In the genomic region with DNA sequence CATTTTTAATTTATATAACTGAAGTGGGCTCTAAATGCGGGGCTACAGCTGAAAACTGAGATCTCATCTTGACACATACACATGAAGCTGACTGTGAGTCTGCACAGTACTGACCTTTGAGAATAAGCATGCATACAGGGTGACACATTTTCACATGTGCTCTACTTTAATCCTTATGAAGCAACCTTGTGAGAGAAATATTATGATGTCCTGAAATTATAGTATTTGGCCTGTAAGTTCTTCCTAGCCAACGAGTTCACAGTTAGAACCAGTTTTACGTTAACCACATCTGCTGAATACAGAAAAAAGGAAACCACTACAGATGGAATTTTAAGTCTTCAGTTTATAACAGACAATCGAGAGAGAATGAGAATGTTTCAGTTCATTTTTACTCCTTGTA, we compare ENCODE assay signal across 12 cellular contexts.
DNase-seq lines count a peak whose midpoint lies in the region; ATAC-seq and TF ChIP-seq lines count a peak whose summit lies in the region.
"Had no signal": no experiment of that assay in that cellular context is flagged by ENCODE, and none has a peak within 500 bp of the region (broad histone marks: within the 10 kb centered on the region; RNA-seq: fewer than 3 reads in every experiment).

No MANE protein-coding gene starts in this region.

- no peak overlapping the region for H2BK5ac ChIP-seq in mesenchymal stem cell (ENCODE audit: low read depth, low read length, poor library complexity, severe bottlenecking)

- H3K4me3 Mint-ChIP-seq in CD4-positive, alpha-beta T cell: no peak overlapping the region
- H3K4me3 Mint-ChIP-seq in activated naive CD8-positive, alpha-beta T cell: no peak overlapping the region
- H3K4me3 Mint-ChIP-seq: activated CD4-positive, alpha-beta T cell treated with anti-CD3 and anti-CD28 coated beads, Interleukin-2, amount 10 ng/mL, durations not matched to agents 7 days and 5 days had no signal

- H2AK5ac ChIP-seq in mesenchymal stem cell (ENCODE audit: low read length, severe bottlenecking): no peak overlapping the region

- POLR2A ChIA-PET in CD4-positive, alpha-beta T cell (lab: Charles Lee): no interaction called here

- peaks cover 79% of the 10 kb centered on the region for H3K4me1 Mint-ChIP-seq in CD4-positive, alpha-beta T cell (ENCODE audit: low read depth)
- peaks cover 74% of the 10 kb centered on the region for H3K4me1 Mint-ChIP-seq in activated naive CD8-positive, alpha-beta T cell (ENCODE audit: low read depth)

- H3K18ac ChIP-seq in mesenchymal stem cell (ENCODE audit: low read depth in 1 of 2, low read length in 2 of 2): no peak overlapping the region

- no peak overlapping the region for H3K27ac ChIP-seq in CD4-positive, alpha-beta T cell (ENCODE audit: low read depth, low read length)
- H3K27ac ChIP-seq in mesenchymal stem cell (ENCODE audit: low read length, poor library complexity, severe bottlenecking) (no peak overlapping the region), brain microvascular endothelial cell (no peak overlapping the region)

- DNase-seq in CD4-positive, alpha-beta T cell: no peak
- peak; percentile 69 for DNase-seq in mesenchymal stem cell
- DNase-seq in 8988T: no peak
- no peak for DNase-seq in brain microvascular endothelial cell
- DNase-seq: activated CD4-positive, alpha-beta T cell treated with anti-CD3 and anti-CD28 coated beads, Interleukin-2, amount 10 ng/mL, durations not matched to agents 7 days and 5 days; H7; NCI-H1436 treated with DMSO at 0.1 percent for 48 hours had no signal

- peak overlapping the region; percentile 64 for H3K27ac Mint-ChIP-seq in CD4-positive, alpha-beta T cell
- H3K27ac Mint-ChIP-seq in activated naive CD8-positive, alpha-beta T cell: peak overlapping the region; percentile 77
- H3K27ac Mint-ChIP-seq: activated CD4-positive, alpha-beta T cell treated with anti-CD3 and anti-CD28 coated beads, Interleukin-2, amount 10 ng/mL, durations not matched to agents 7 days and 5 days had no signal

- no peak overlapping the region for H3K14ac ChIP-seq in mesenchymal stem cell (ENCODE audit: low read length in 2 of 2)

- no peak for TF ChIP-seq CTCF in CD4-positive, alpha-beta T cell (IDR thresholded peaks at IDR 0.05)
- no peak for TF ChIP-seq CTCF in brain microvascular endothelial cell (IDR thresholded peaks at IDR 0.05; ENCODE audit: low read depth, low read length, missing control alignments)

- no peak overlapping the region for H4K91ac ChIP-seq in mesenchymal stem cell (ENCODE audit: low read length)

- CTCF ChIA-PET in CD4-positive, alpha-beta T cell (lab: Charles Lee): no interaction called here

- WGBS in mesenchymal stem cell: 81% methylated on average over 4 of the region's 4 CpGs

- H2AFZ ChIP-seq in mesenchymal stem cell (ENCODE audit: low read depth, low read length): no peak overlapping the region

- H3K9me3 Mint-ChIP-seq in CD4-positive, alpha-beta T cell: no peaks in the 10 kb centered on the region
- no peaks in the 10 kb centered on the region for H3K9me3 Mint-ChIP-seq in activated naive CD8-positive, alpha-beta T cell (ENCODE audit: low read depth)
- H3K9me3 Mint-ChIP-seq: activated CD4-positive, alpha-beta T cell treated with anti-CD3 and anti-CD28 coated beads, Interleukin-2, amount 10 ng/mL, durations not matched to agents 7 days and 5 days had no signal

- no peak overlapping the region for H3K9ac ChIP-seq in mesenchymal stem cell (ENCODE audit: low read length)

- no peaks in the 10 kb centered on the region for H3K4me1 ChIP-seq in mesenchymal stem cell (ENCODE audit: control insufficient read depth, insufficient read depth, low read depth, low read length)

- H3K4me3 ChIP-seq in mesenchymal stem cell (ENCODE audit: insufficient read depth in 1 of 2, low read depth in 1 of 2, low read length in 2 of 2) (no peak overlapping the region), brain microvascular endothelial cell (ENCODE audit: low read depth, low read length) (no peak overlapping the region)

- H3K23ac ChIP-seq in mesenchymal stem cell (ENCODE audit: low read length in 2 of 2): no peak overlapping the region

- ATAC-seq in CD4-positive, alpha-beta T cell (ENCODE audit: poor library complexity): no peak
- ATAC-seq in GM21786 (IDR thresholded peaks at IDR 0.05; ENCODE audit: unreplicated experiment) (peak; percentile 32), GM21526 (IDR thresholded peaks at IDR 0.05; ENCODE audit: low FRiP score, unreplicated experiment) (no peak), GM18873 (IDR thresholded peaks at IDR 0.05; ENCODE audit: low FRiP score, unreplicated experiment) (no peak)
- ATAC-seq: Panc1 had no signal

- no peak overlapping the region for H2BK15ac ChIP-seq in mesenchymal stem cell (ENCODE audit: low read depth, poor library complexity, severe bottlenecking)

- H3K27me3 ChIP-seq in CD4-positive, alpha-beta T cell (ENCODE audit: control insufficient read depth, insufficient read depth, low read length): no peaks in the 10 kb centered on the region
- H3K27me3 ChIP-seq in mesenchymal stem cell (ENCODE audit: control insufficient read depth in 1 of 2, insufficient read depth in 1 of 2, low read length in 2 of 2) (no peaks in the 10 kb centered on the region), brain microvascular endothelial cell (replicated peaks) (no peaks in the 10 kb centered on the region)

- H3K4me2 ChIP-seq in mesenchymal stem cell (ENCODE audit: low read length, poor library complexity, severe bottlenecking): no peak overlapping the region

- no peak overlapping the region for H3K4ac ChIP-seq in mesenchymal stem cell (ENCODE audit: low read depth in 1 of 2, low read length in 2 of 2)

- no peaks in the 10 kb centered on the region for H3K27me3 Mint-ChIP-seq in CD4-positive, alpha-beta T cell
- H3K27me3 Mint-ChIP-seq in activated naive CD8-positive, alpha-beta T cell: no peaks in the 10 kb centered on the region
- H3K27me3 Mint-ChIP-seq: activated CD4-positive, alpha-beta T cell treated with anti-CD3 and anti-CD28 coated beads, Interleukin-2, amount 10 ng/mL, durations not matched to agents 7 days and 5 days had no signal

- in situ Hi-C loops in brain microvascular endothelial cell (cut with HindIII; ENCODE audit: low pct_ligation_motif_present, low sequenced_read_pairs): no loop called here

- no peaks in the 10 kb centered on the region for H3K9me3 ChIP-seq in CD4-positive, alpha-beta T cell (ENCODE audit: control insufficient read depth, low read length)
- H3K9me3 ChIP-seq in mesenchymal stem cell (ENCODE audit: control insufficient read depth, low read length): no peaks in the 10 kb centered on the region

- intact Hi-C loops in CD4-positive, alpha-beta T cell (cut with DNase I, micrococcal nuclease): no loop called here

- H4K8ac ChIP-seq in mesenchymal stem cell (ENCODE audit: low read length): no peak overlapping the region

- H2BK12ac ChIP-seq in mesenchymal stem cell (ENCODE audit: low read length in 2 of 2): no peak overlapping the region

- peaks cover 33% of the 10 kb centered on the region for H3K79me1 ChIP-seq in mesenchymal stem cell (replicated peaks; ENCODE audit: low read length, poor library complexity, severe bottlenecking)

- no peaks in the 10 kb centered on the region for H3K36me3 Mint-ChIP-seq in CD4-positive, alpha-beta T cell (ENCODE audit: low read depth)
- H3K36me3 Mint-ChIP-seq in activated naive CD8-positive, alpha-beta T cell: peaks cover 2% of the 10 kb centered on the region

- H2BK120ac ChIP-seq in mesenchymal stem cell (ENCODE audit: low read depth, low read length): no peak overlapping the region

- H3K36me3 ChIP-seq in mesenchymal stem cell (ENCODE audit: control insufficient read depth in 1 of 2, insufficient read depth in 2 of 2, low read depth in 1 of 2, low read length in 2 of 2) (no peaks in the 10 kb centered on the region), brain microvascular endothelial cell (replicated peaks) (no peaks in the 10 kb centered on the region)
